Comparison of ENCODE assay signal across 18 cellular contexts in the genomic region with DNA sequence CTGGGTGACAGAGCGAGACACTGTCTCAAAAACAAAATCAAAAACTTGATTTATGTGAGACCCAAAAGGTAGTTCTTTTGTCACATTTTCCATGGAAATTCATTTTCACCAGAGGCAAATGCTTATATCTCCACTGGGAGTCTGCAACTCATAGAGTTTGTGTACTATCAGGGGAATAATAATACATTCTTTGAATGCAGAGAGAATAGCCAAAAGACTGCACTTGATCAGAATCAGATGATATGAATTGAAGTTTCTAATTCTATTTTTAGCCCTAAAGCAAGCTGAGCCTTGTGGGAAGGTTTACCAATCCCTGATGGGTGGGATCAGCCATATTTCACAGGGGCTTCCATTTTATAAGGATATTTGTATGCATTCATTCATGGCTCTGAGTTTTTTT. TPM values are rescaled to one million over a fixed set of nuclear protein-coding genes. Genes with fewer than 3 reads are reported as not detected.
DNase-seq lines count a peak whose midpoint lies in the region; ATAC-seq and TF ChIP-seq lines count a peak whose summit lies in the region.
"Had no signal": no experiment of that assay in that cellular context is flagged by ENCODE, and none has a peak within 500 bp of the region (broad histone marks: within the 10 kb centered on the region; RNA-seq: fewer than 3 reads in every experiment).

No MANE protein-coding gene starts in this region.

- intact Hi-C loops in aorta (cut with DNase I) (no loop called here), ascending aorta (cut with DNase I) (no loop called here)

- H3K27ac ChIP-seq in aorta (ENCODE audit: low read depth in 1 of 2, low read length in 2 of 2) (no peak overlapping the region), ascending aorta (no peak overlapping the region)
- H3K27ac ChIP-seq: BLaER1, C4-2B, GM23248 had no signal

- H3K9me3 ChIP-seq in aorta (ENCODE audit: control insufficient read depth, low read length), result no peaks in the 10 kb centered on the region
- peaks cover 4 to 5% of the 10 kb centered on the region in 2 donors for H3K9me3 ChIP-seq in ascending aorta

- H3K36me3 ChIP-seq in aorta (ENCODE audit: control insufficient read depth in 1 of 2, insufficient read depth in 2 of 2, low read length in 1 of 2), result no peaks in the 10 kb centered on the region
- H3K36me3 ChIP-seq in ascending aorta, result no peaks in the 10 kb centered on the region

- ATAC-seq in aorta (ENCODE audit: low FRiP score) (no peak), HG03457 (IDR thresholded peaks at IDR 0.05; ENCODE audit: unreplicated experiment) (no peak)
- ATAC-seq: CD8-positive, alpha-beta T cell had no signal

- H3K4me1 ChIP-seq in aorta (ENCODE audit: control insufficient read depth in 1 of 2, insufficient read depth in 2 of 2, low read length in 2 of 2) (no peaks in the 10 kb centered on the region), ascending aorta (no peaks in the 10 kb centered on the region)
- H3K4me1 ChIP-seq: BLaER1 had no signal

- H3K4me3 ChIP-seq in aorta (ENCODE audit: low read length in 2 of 2), result no peak overlapping the region
- no peak overlapping the region for H3K4me3 ChIP-seq in ascending aorta
- H3K4me3 ChIP-seq: BLaER1, GM23248 had no signal

- peak; percentile 11 for DNase-seq in GM03348 (ENCODE audit: low spot score)
- peak; percentile 35 for DNase-seq in epidermal melanocyte (ENCODE audit: insufficient read length, low spot score)
- peak; percentile 74 for DNase-seq in fibroblast of peridontal ligament (ENCODE audit: extremely low read depth)
- no peak for DNase-seq in activated naive CD4-positive, alpha-beta T cell treated with anti-CD3 and anti-CD28 coated beads, Interleukin-2, amount 50 U/mL, for 16 hours
- no peak for DNase-seq in aorta
- no peak for DNase-seq in ascending aorta (ENCODE audit: low spot score in 2 of 2)
- DNase-seq: Calu3; CD4-positive, CD25-positive, alpha-beta regulatory T cell; CD8-positive, alpha-beta T cell; DMS53; DMS79 treated with DMSO at 0.1 percent for 48 hours; GF-D8; GM23248; H7; HCEC 1CT had no signal

- H3K27me3 ChIP-seq in aorta (ENCODE audit: control insufficient read depth in 1 of 2, insufficient read depth in 2 of 2, low read length in 1 of 2) (no peaks in the 10 kb centered on the region), ascending aorta (no peaks in the 10 kb centered on the region)
- H3K27me3 ChIP-seq: BLaER1 had no signal

- WGBS in aorta, 2 donors, result 97 to 99% methylated on average over 1 of the region's 1 CpG

- TF ChIP-seq CTCF in ascending aorta (IDR thresholded peaks at IDR 0.05), result no peak

RNA-seq across cellular contexts. Expression of gene TSEN15, which starts 49.6 kb away (rescaled TPM):
- total RNA-seq in aorta (10 to 100 TPM; 23.0 to 26.9 TPM), ascending aorta (14.3 TPM)
- 10 to 100 TPM; 16.0 to 27.8 TPM for polyA plus RNA-seq in aorta

Comparison
In these comparisons a context has a peak if more than half of its experiments do, and no peak if none do; other contexts are left out.
1. DNase-seq: peak in GM03348 (single experiment), epidermal melanocyte (single experiment) and fibroblast of peridontal ligament (single experiment); none in activated naive CD4-positive, alpha-beta T cell treated with anti-CD3 and anti-CD28 coated beads, Interleukin-2, amount 50 U/mL, for 16 hours (single experiment), aorta (0 of 2) and ascending aorta (0 of 2).